In genomic region chr19:7919681-7920519, GRCh38 we compare ENCODE assay signal across 1 cellular context.
TF ChIP-seq lines count a peak whose summit lies in the region.

Gene SNAPC2, plus strand, starts transcription at chr19:7920338. Its CDS starts 29 bp downstream, at chr19:7920367.

TF ChIP-seq in GM12878, 131 proteins besides CTCF, POLR2A, EP300 and RAD21 (continued from another document):
- 0 out of 2 replicates have a peak, but pooled peaks have one; percentile 14 for TF ChIP-seq HSF1 (IDR thresholded peaks at IDR 0.05; ENCODE audit: low read depth, low read length)
- peak; percentile 49 for TF ChIP-seq DPF2 (IDR thresholded peaks at IDR 0.05)
- TF ChIP-seq, protein P1, sequence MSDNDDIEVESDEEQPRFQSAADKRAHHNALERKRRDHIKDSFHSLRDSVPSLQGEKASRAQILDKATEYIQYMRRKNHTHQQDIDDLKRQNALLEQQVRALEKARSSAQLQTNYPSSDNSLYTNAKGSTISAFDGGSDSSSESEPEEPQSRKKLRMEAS (IDR thresholded peaks at IDR 0.05; ENCODE audit: low read depth, low read length) = peak; percentile 15; the same call in 1 of the 2 replicates
- TF ChIP-seq MEF2B (IDR thresholded peaks at IDR 0.05; ENCODE audit: partially characterized antibody, poor library complexity, severe bottlenecking) = peak; percentile 2
- peak; percentile 77; the same call in 1 of the 2 replicates for TF ChIP-seq CHD2 (IDR thresholded peaks at IDR 0.05; ENCODE audit: borderline replicate concordance, low read depth, low read length)
- TF ChIP-seq, protein P2, sequence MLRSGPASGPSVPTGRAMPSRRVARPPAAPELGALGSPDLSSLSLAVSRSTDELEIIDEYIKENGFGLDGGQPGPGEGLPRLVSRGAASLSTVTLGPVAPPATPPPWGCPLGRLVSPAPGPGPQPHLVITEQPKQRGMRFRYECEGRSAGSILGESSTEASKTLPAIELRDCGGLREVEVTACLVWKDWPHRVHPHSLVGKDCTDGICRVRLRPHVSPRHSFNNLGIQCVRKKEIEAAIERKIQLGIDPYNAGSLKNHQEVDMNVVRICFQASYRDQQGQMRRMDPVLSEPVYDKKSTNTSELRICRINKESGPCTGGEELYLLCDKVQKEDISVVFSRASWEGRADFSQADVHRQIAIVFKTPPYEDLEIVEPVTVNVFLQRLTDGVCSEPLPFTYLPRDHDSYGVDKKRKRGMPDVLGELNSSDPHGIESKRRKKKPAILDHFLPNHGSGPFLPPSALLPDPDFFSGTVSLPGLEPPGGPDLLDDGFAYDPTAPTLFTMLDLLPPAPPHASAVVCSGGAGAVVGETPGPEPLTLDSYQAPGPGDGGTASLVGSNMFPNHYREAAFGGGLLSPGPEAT (IDR thresholded peaks at IDR 0.05; ENCODE audit: low read depth) = peak; percentile 20; the same call in 1 of the 2 replicates
- TF ChIP-seq SMARCA5 (IDR thresholded peaks at IDR 0.05) = peak; percentile 62; the same call in 1 of the 2 replicates
- TF ChIP-seq SIN3A (IDR thresholded peaks at IDR 0.05; ENCODE audit: low read depth, low read length) = 0 out of 2 replicates have a peak, but pooled peaks have one; percentile 54
- 0 out of 2 replicates have a peak, but pooled peaks have one; percentile 45 for TF ChIP-seq STAT1 (conservative IDR thresholded peaks at IDR 0.05)
- peak; percentile 49; the same call in 1 of the 2 replicates for TF ChIP-seq BACH1 (IDR thresholded peaks at IDR 0.05; ENCODE audit: borderline replicate concordance)
- no peak; the same call in none of the 2 replicates for TF ChIP-seq NR2F1 (conservative IDR thresholded peaks at IDR 0.05)
- TF ChIP-seq SMC3 (IDR thresholded peaks at IDR 0.05; ENCODE audit: borderline replicate concordance, low read length) = no peak
- no peak for TF ChIP-seq KDM1A (IDR thresholded peaks at IDR 0.05; ENCODE audit: borderline replicate concordance)
- 0 out of 2 replicates have a peak, but pooled peaks have one; percentile 10 for TF ChIP-seq TAF1 (IDR thresholded peaks at IDR 0.05; ENCODE audit: borderline replicate concordance, low read depth, low read length)
- no peak for TF ChIP-seq FOXK2 (IDR thresholded peaks at IDR 0.05)
- 0 out of 2 replicates have a peak, but pooled peaks have one; percentile 42 for TF ChIP-seq RB1 (IDR thresholded peaks at IDR 0.05; ENCODE audit: borderline replicate concordance)
- TF ChIP-seq, protein P3, sequence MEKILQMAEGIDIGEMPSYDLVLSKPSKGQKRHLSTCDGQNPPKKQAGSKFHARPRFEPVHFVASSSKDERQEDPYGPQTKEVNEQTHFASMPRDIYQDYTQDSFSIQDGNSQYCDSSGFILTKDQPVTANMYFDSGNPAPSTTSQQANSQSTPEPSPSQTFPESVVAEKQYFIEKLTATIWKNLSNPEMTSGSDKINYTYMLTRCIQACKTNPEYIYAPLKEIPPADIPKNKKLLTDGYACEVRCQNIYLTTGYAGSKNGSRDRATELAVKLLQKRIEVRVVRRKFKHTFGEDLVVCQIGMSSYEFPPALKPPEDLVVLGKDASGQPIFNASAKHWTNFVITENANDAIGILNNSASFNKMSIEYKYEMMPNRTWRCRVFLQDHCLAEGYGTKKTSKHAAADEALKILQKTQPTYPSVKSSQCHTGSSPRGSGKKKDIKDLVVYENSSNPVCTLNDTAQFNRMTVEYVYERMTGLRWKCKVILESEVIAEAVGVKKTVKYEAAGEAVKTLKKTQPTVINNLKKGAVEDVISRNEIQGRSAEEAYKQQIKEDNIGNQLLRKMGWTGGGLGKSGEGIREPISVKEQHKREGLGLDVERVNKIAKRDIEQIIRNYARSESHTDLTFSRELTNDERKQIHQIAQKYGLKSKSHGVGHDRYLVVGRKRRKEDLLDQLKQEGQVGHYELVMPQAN (conservative IDR thresholded peaks at IDR 0.05) = peak; percentile 88
- TF ChIP-seq RUNX3 (IDR thresholded peaks at IDR 0.05; ENCODE audit: low read length) = peak; percentile 64
- TF ChIP-seq, protein P4, sequence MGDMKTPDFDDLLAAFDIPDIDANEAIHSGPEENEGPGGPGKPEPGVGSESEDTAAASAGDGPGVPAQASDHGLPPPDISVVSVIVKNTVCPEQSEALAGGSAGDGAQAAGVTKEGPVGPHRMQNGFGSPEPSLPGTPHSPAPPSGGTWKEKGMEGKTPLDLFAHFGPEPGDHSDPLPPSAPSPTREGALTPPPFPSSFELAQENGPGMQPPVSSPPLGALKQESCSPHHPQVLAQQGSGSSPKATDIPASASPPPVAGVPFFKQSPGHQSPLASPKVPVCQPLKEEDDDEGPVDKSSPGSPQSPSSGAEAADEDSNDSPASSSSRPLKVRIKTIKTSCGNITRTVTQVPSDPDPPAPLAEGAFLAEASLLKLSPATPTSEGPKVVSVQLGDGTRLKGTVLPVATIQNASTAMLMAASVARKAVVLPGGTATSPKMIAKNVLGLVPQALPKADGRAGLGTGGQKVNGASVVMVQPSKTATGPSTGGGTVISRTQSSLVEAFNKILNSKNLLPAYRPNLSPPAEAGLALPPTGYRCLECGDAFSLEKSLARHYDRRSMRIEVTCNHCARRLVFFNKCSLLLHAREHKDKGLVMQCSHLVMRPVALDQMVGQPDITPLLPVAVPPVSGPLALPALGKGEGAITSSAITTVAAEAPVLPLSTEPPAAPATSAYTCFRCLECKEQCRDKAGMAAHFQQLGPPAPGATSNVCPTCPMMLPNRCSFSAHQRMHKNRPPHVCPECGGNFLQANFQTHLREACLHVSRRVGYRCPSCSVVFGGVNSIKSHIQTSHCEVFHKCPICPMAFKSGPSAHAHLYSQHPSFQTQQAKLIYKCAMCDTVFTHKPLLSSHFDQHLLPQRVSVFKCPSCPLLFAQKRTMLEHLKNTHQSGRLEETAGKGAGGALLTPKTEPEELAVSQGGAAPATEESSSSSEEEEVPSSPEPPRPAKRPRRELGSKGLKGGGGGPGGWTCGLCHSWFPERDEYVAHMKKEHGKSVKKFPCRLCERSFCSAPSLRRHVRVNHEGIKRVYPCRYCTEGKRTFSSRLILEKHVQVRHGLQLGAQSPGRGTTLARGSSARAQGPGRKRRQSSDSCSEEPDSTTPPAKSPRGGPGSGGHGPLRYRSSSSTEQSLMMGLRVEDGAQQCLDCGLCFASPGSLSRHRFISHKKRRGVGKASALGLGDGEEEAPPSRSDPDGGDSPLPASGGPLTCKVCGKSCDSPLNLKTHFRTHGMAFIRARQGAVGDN (IDR thresholded peaks at IDR 0.05) = peak; percentile 22; the same call in 1 of the 2 replicates
- peak; percentile 67 for TF ChIP-seq CREB1 (IDR thresholded peaks at IDR 0.05; ENCODE audit: low read depth)
- no peak for TF ChIP-seq E4F1 (IDR thresholded peaks at IDR 0.05; ENCODE audit: borderline replicate concordance, partially characterized antibody)
- peak; percentile 61; the same call in 1 of the 2 replicates for TF ChIP-seq IKZF1 (conservative IDR thresholded peaks at IDR 0.05)
- TF ChIP-seq NR2C1 (IDR thresholded peaks at IDR 0.05) = peak; percentile 45
- TF ChIP-seq BHLHE40 (IDR thresholded peaks at IDR 0.05; ENCODE audit: borderline replicate concordance in 1 of 2, low read depth in 2 of 2, low read length in 1 of 2) = peak in 1 of 2 experiments; percentile 57; a peak in 2 of 4 replicates
- peak; percentile 70 for TF ChIP-seq SP1 (IDR thresholded peaks at IDR 0.05; ENCODE audit: low read depth, low read length)
- peak in 1 of 2 experiments; percentile 93; a peak in 2 of 3 replicates for TF ChIP-seq EGR1 (IDR thresholded peaks at IDR 0.05; ENCODE audit: borderline replicate concordance in 1 of 2, low read depth in 2 of 2, low read length in 2 of 2)
- 0 out of 2 replicates have a peak, but pooled peaks have one; percentile 38 for TF ChIP-seq TBL1XR1 (IDR thresholded peaks at IDR 0.05; ENCODE audit: low read depth, low read length)
- TF ChIP-seq, protein P5, sequence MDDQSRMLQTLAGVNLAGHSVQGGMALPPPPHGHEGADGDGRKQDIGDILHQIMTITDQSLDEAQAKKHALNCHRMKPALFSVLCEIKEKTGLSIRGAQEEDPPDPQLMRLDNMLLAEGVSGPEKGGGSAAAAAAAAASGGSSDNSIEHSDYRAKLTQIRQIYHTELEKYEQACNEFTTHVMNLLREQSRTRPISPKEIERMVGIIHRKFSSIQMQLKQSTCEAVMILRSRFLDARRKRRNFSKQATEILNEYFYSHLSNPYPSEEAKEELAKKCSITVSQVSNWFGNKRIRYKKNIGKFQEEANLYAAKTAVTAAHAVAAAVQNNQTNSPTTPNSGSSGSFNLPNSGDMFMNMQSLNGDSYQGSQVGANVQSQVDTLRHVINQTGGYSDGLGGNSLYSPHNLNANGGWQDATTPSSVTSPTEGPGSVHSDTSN (IDR thresholded peaks at IDR 0.05; ENCODE audit: insufficient replicate concordance, low read depth, low read length) = peak; percentile 42
- no peak for TF ChIP-seq NFXL1 (IDR thresholded peaks at IDR 0.05; ENCODE audit: borderline replicate concordance)
- TF ChIP-seq ZNF24 (IDR thresholded peaks at IDR 0.05) = no peak
- peak; percentile 83 for TF ChIP-seq PKNOX1 (IDR thresholded peaks at IDR 0.05)
- TF ChIP-seq, protein P6, sequence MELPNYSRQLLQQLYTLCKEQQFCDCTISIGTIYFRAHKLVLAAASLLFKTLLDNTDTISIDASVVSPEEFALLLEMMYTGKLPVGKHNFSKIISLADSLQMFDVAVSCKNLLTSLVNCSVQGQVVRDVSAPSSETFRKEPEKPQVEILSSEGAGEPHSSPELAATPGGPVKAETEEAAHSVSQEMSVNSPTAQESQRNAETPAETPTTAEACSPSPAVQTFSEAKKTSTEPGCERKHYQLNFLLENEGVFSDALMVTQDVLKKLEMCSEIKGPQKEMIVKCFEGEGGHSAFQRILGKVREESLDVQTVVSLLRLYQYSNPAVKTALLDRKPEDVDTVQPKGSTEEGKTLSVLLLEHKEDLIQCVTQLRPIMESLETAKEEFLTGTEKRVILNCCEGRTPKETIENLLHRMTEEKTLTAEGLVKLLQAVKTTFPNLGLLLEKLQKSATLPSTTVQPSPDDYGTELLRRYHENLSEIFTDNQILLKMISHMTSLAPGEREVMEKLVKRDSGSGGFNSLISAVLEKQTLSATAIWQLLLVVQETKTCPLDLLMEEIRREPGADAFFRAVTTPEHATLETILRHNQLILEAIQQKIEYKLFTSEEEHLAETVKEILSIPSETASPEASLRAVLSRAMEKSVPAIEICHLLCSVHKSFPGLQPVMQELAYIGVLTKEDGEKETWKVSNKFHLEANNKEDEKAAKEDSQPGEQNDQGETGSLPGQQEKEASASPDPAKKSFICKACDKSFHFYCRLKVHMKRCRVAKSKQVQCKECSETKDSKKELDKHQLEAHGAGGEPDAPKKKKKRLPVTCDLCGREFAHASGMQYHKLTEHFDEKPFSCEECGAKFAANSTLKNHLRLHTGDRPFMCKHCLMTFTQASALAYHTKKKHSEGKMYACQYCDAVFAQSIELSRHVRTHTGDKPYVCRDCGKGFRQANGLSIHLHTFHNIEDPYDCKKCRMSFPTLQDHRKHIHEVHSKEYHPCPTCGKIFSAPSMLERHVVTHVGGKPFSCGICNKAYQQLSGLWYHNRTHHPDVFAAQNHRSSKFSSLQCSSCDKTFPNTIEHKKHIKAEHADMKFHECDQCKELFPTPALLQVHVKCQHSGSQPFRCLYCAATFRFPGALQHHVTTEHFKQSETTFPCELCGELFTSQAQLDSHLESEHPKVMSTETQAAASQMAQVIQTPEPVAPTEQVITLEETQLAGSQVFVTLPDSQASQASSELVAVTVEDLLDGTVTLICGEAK (IDR thresholded peaks at IDR 0.05; ENCODE audit: borderline replicate concordance) = peak; percentile 19; the same call in 1 of the 2 replicates
- TF ChIP-seq CREM (IDR thresholded peaks at IDR 0.05; ENCODE audit: low read depth) = peak; percentile 44
